In genomic region chr4:2059726-2060577, GRCh38 we compare ENCODE assay signal across 9 cellular contexts. TPM values are rescaled to one million over a fixed set of nuclear protein-coding genes. Genes with fewer than 3 reads are reported as not detected.
A peak's percentile ranks its signal among the peaks of the same experiment; 100 is the strongest.
DNase-seq lines count a peak whose midpoint lies in the region; TF ChIP-seq lines count a peak whose summit lies in the region.
"Had no signal": no experiment of that assay in that cellular context is flagged by ENCODE, and none has a peak within 500 bp of the region (broad histone marks: within the 10 kb centered on the region; RNA-seq: fewer than 3 reads in every experiment).

No MANE protein-coding gene starts in this region.

- H3K4me3 ChIP-seq in LNCaP clone FGC (ENCODE audit: low read depth, low read length) = peak overlapping the region; percentile 52

- no peak overlapping the region for H3K27ac Mint-ChIP-seq in dendritic cell treated with granulocyte-macrophage colony-stimulating factor and Interleukin-4, amounts not matched to agents 40 ng/mL and 50 ng/mL, for 4 days
- H3K27ac Mint-ChIP-seq in progenitor cell of endocrine pancreas = no peak overlapping the region
- no peak overlapping the region for H3K27ac Mint-ChIP-seq in Calu3 (ENCODE audit: unreplicated experiment)
- H3K27ac Mint-ChIP-seq: activated CD4-positive, alpha-beta T cell treated with anti-CD3 and anti-CD28 coated beads, Interleukin-2, amount 10 ng/mL, durations not matched to agents 7 days and 5 days had no signal

- no peaks in the 10 kb centered on the region for H3K9me3 Mint-ChIP-seq in dendritic cell treated with granulocyte-macrophage colony-stimulating factor and Interleukin-4, amounts not matched to agents 40 ng/mL and 50 ng/mL, for 4 days
- H3K9me3 Mint-ChIP-seq in progenitor cell of endocrine pancreas (ENCODE audit: low read depth) (no peaks in the 10 kb centered on the region), Calu3 (ENCODE audit: low read depth, unreplicated experiment) (no peaks in the 10 kb centered on the region)
- H3K9me3 Mint-ChIP-seq: activated CD4-positive, alpha-beta T cell treated with anti-CD3 and anti-CD28 coated beads, Interleukin-2, amount 10 ng/mL, durations not matched to agents 7 days and 5 days had no signal

- intact Hi-C loops in dendritic cell treated with granulocyte-macrophage colony-stimulating factor and Interleukin-4, amounts not matched to agents 40 ng/mL and 50 ng/mL, for 4 days (cut with micrococcal nuclease) = no loop called here
- intact Hi-C loops in Calu3 (cut with micrococcal nuclease; ENCODE audit: unreplicated experiment) = no loop called here

- H3K4me1 Mint-ChIP-seq in dendritic cell treated with granulocyte-macrophage colony-stimulating factor and Interleukin-4, amounts not matched to agents 40 ng/mL and 50 ng/mL, for 4 days (ENCODE audit: low read depth) = no peaks in the 10 kb centered on the region
- H3K4me1 Mint-ChIP-seq in progenitor cell of endocrine pancreas (ENCODE audit: low read depth) (peaks cover 2% of the 10 kb centered on the region), Calu3 (ENCODE audit: low read depth, unreplicated experiment) (no peaks in the 10 kb centered on the region)

- CTCF ChIA-PET in Calu3 (lab: Charles Lee) = no interaction called here

- no TSS peak for BruUV-seq in Calu3 (replicated peaks; lab: Mats Ljungman, UMichigan)

- peak overlapping the region; percentile 42 for H3K4me3 Mint-ChIP-seq in dendritic cell treated with granulocyte-macrophage colony-stimulating factor and Interleukin-4, amounts not matched to agents 40 ng/mL and 50 ng/mL, for 4 days
- peak overlapping the region; percentile 41 for H3K4me3 Mint-ChIP-seq in progenitor cell of endocrine pancreas (ENCODE audit: low read depth)
- no peak overlapping the region for H3K4me3 Mint-ChIP-seq in Calu3 (ENCODE audit: low read depth, unreplicated experiment)
- H3K4me3 Mint-ChIP-seq: activated CD4-positive, alpha-beta T cell treated with anti-CD3 and anti-CD28 coated beads, Interleukin-2, amount 10 ng/mL, durations not matched to agents 7 days and 5 days had no signal

- peaks cover 5% of the 10 kb centered on the region for H3K36me3 Mint-ChIP-seq in dendritic cell treated with granulocyte-macrophage colony-stimulating factor and Interleukin-4, amounts not matched to agents 40 ng/mL and 50 ng/mL, for 4 days (ENCODE audit: low read depth)
- H3K36me3 Mint-ChIP-seq in progenitor cell of endocrine pancreas (ENCODE audit: insufficient read depth) (peaks cover 5% of the 10 kb centered on the region), Calu3 (ENCODE audit: insufficient read depth, unreplicated experiment) (peaks cover 6% of the 10 kb centered on the region)

- DNase-seq in NCI-H2171 treated with DMSO at 0.1 percent for 48 hours (lab: John Stamatoyannopoulos, UW) (peak; percentile 25), NCI-H2171 (lab: John Stamatoyannopoulos, UW) (no peak), LNCaP clone FGC (ENCODE audit: low read depth) (no peak), progenitor cell of endocrine pancreas (ENCODE audit: low spot score, unreplicated experiment) (no peak), HCEC 1CT (no peak), GM19238 (ENCODE audit: insufficient read length, low spot score) (no peak), Calu3 (no peak)
- DNase-seq: activated CD4-positive, alpha-beta T cell treated with anti-CD3 and anti-CD28 coated beads, Interleukin-2, amount 10 ng/mL, durations not matched to agents 7 days and 5 days had no signal

- no peak for TF ChIP-seq CTCF in LNCaP clone FGC (IDR thresholded peaks at IDR 0.05; ENCODE audit: control insufficient read depth, extremely low read depth, insufficient read depth)
- no peak for TF ChIP-seq CTCF in progenitor cell of endocrine pancreas (IDR thresholded peaks at IDR 0.05; ENCODE audit: unreplicated experiment)
- TF ChIP-seq CTCF in Calu3 (IDR thresholded peaks at IDR 0.05; ENCODE audit: unreplicated experiment) = no peak

- H3K27me3 Mint-ChIP-seq in dendritic cell treated with granulocyte-macrophage colony-stimulating factor and Interleukin-4, amounts not matched to agents 40 ng/mL and 50 ng/mL, for 4 days = peaks cover 56% of the 10 kb centered on the region
- H3K27me3 Mint-ChIP-seq in progenitor cell of endocrine pancreas = peaks cover 9% of the 10 kb centered on the region
- H3K27me3 Mint-ChIP-seq in Calu3 (ENCODE audit: unreplicated experiment) = peaks cover 26% of the 10 kb centered on the region

RNA-seq across cellular contexts. Expression of gene NAT8L, which starts 0.8 kb away (rescaled TPM):
- total RNA-seq in progenitor cell of endocrine pancreas = 20.7 and 21.8 TPM in 2 replicates
- 0.83 and 1.3 TPM in 2 replicates for total RNA-seq in Calu3 (2022)

RNA-seq across cellular contexts. Expression of gene NELFA, which starts 51.2 kb away (rescaled TPM):
- total RNA-seq in progenitor cell of endocrine pancreas (52.5 and 54.2 TPM in 2 replicates), Calu3 (2022) (29.9 and 30.4 TPM in 2 replicates)
